ENCODE assay signal across 8 cellular contexts in the genomic region with DNA sequence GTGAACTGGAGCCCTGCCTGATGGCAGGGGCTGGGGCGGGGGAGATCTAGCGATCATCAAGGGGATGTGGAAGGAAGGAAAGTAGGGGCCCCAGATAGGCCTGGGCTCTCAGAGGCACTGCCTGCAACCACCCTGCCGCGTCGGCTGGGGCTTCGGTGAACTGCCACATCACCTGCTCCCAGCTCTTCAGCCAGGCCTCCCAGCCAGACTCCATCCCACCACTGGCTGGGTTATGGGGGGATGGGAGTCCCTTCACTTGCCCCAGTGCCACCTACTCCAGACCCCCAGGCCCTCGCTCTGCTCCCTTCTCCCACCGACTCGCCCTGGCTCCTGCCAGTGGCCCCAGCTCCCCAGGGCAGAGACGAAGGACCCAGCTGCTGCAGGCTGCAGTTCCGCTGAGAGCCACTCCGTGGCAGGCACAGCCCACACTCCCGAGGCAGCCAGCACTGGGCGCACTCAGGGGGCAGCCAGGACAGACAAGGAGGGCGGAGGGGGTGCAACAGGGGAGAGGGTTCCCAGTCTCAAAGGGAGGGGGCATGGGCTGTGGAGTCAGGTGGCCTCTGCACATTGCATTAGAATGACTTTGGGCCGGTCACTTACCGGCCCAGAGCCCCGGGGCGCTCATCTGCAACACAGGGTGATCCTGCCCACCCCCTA. TPM values are rescaled to one million over a fixed set of nuclear protein-coding genes. Genes with fewer than 3 reads are reported as not detected.
DNase-seq lines count a peak whose midpoint lies in the region; ATAC-seq and TF ChIP-seq lines count a peak whose summit lies in the region.

No MANE protein-coding gene starts in this region.

- peaks cover 0 to 6% (median 2%) of the 10 kb centered on the region in 7 donors for H3K9me3 Mint-ChIP-seq in CD14-positive monocyte

- H3K27me3 Mint-ChIP-seq in CD14-positive monocyte (ENCODE audit: low read depth in 3 of 3) = peaks cover 30 to 74% (median 44%) of the 10 kb centered on the region in 3 donors

- H3K27ac Mint-ChIP-seq in CD14-positive monocyte = no peak overlapping the region

- H3K4me3 Mint-ChIP-seq in CD14-positive monocyte = peak overlapping the region in 1 of 2 donors; percentile 43

- H3K9ac ChIP-seq in colonic mucosa (ENCODE audit: low read depth in 2 of 2, low read length in 2 of 2) = peak overlapping the region in 1 of 2 donors; percentile 12

- intact Hi-C loops in CD14-positive monocyte (cut with micrococcal nuclease) (loop anchor here in 1 of 2 donors (5.0 kb wide), 1 partner anchor 149 kb away; no protein-coding TSS in a partner anchor), colonic mucosa (cut with DNase I) (no loop called here)

- H3K36me3 ChIP-seq in KOPT-K1 (ENCODE audit: insufficient read depth, low read length) (no peaks in the 10 kb centered on the region), colonic mucosa (no peaks in the 10 kb centered on the region)

- H3K27ac ChIP-seq in KOPT-K1 (ENCODE audit: low read depth, low read length, poor library complexity, severe bottlenecking) (peak overlapping the region; percentile 54), colonic mucosa (no peak overlapping the region)

- TF ChIP-seq CTCF in CD14-positive monocyte (IDR thresholded peaks at IDR 0.05) (peak; percentile 70), colonic mucosa (IDR thresholded peaks at IDR 0.05) (peak; percentile 94)

- no peak for DNase-seq in CD14-positive monocyte (ENCODE audit: low spot score)
- peak; percentile 73 for DNase-seq in activated CD4-positive, alpha-beta T cell treated with anti-CD3 and anti-CD28 coated beads for 48 hours
- peak; percentile 54 for DNase-seq in colonic mucosa
- peak; percentile 70 for DNase-seq in medulla oblongata (ENCODE audit: extremely low spot score)
- DNase-seq in stimulated activated naive CD4-positive, alpha-beta T cell (lab: John Stamatoyannopoulos, UW) = peak; percentile 12 to 62 (median 54)

- ATAC-seq in GM19328 (IDR thresholded peaks at IDR 0.05; ENCODE audit: unreplicated experiment) (peak; percentile 70), GM21360 (IDR thresholded peaks at IDR 0.05; ENCODE audit: unreplicated experiment) (no peak)

- H3K9me3 ChIP-seq in KOPT-K1 (ENCODE audit: insufficient read depth, low read length, poor library complexity, severe bottlenecking) = no peaks in the 10 kb centered on the region
- no peaks in the 10 kb centered on the region for H3K9me3 ChIP-seq in colonic mucosa

- H3K4me3 ChIP-seq in colonic mucosa = no peak overlapping the region

- peaks cover 0 to 2% of the 10 kb centered on the region in 2 donors for H3K36me3 Mint-ChIP-seq in CD14-positive monocyte

- H3K4me1 Mint-ChIP-seq in CD14-positive monocyte = peaks cover 10% of the 10 kb centered on the region

- H3K27me3 ChIP-seq in colonic mucosa = no peaks in the 10 kb centered on the region

- H3K4me1 ChIP-seq in colonic mucosa = no peaks in the 10 kb centered on the region

RNA-seq across cellular contexts. Expression of a gene that starts 15.2 kb away (rescaled TPM):
- not detected for polyA plus RNA-seq in CD14-positive monocyte
- 1 to 10 TPM; 3.3 to 8.8 TPM for total RNA-seq in colonic mucosa

RNA-seq across cellular contexts. Expression of a gene that starts 27.9 kb away (rescaled TPM):
- polyA plus RNA-seq in CD14-positive monocyte = under 1 TPM; 0.26 to 0.72 TPM
- 1 to 10 TPM; 4.0 to 4.2 TPM for total RNA-seq in colonic mucosa
